In the genomic region with DNA sequence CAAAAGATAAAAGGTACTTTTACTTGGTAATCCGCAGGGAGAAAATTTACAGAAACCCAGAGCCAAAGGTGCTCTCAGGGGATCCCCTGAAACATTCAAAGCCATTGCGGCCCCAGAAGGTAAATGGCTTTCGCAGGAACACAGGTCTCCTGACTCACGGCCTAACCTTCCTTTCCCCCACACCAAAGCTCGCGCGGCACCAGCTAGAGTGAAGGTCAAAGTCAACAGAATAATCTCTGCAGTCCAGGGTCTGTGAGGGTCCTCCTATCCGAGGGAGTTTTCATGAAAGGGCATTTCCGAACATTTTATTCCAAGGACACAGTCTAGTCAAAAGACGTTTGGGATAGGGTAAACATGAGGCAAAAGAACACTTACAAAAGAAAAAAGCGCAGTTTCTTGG, we compare ENCODE assay signal across 7 cellular contexts. TPM values are rescaled to one million over a fixed set of nuclear protein-coding genes. Genes with fewer than 3 reads are reported as not detected.
DNase-seq lines count a peak whose midpoint lies in the region; ATAC-seq and TF ChIP-seq lines count a peak whose summit lies in the region.

No MANE protein-coding gene starts in this region.

- POLR2A ChIA-PET in GM10248 (lab: Yijun Ruan, JAX) = no interaction called here

- TF ChIP-seq EP300 in suprapubic skin (IDR thresholded peaks at IDR 0.05) = no peak

- DNase-seq in astrocyte of the spinal cord (ENCODE audit: low read depth, low spot score) (no peak), suprapubic skin (ENCODE audit: low spot score in 2 of 2) (no peak), GM10248 (ENCODE audit: extremely low spot score) (no peak)
- no peak for DNase-seq in activated naive CD4-positive, alpha-beta T cell treated with anti-CD3 and anti-CD28 coated beads, Interleukin-2, amount 50 U/mL, for 72 hours (ENCODE audit: low spot score in 2 of 2)

- CTCF ChIA-PET in GM10248 (lab: Yijun Ruan, JAX) = interaction anchor here (0.7 to 3.3 kb wide), 19 partner anchors 14 to 217 kb away, joined by 3 to 16 read pairs (median 5); a partner anchor contains a TSS

- TF ChIP-seq POLR2A in suprapubic skin (IDR thresholded peaks at IDR 0.05) = no peak

- H3K27ac Mint-ChIP-seq in activated naive CD4-positive, alpha-beta T cell treated with anti-CD3 and anti-CD28 coated beads, Interleukin-2, amount 50 U/mL, for 72 hours = no peak overlapping the region

- ATAC-seq in HG03025 (IDR thresholded peaks at IDR 0.05; ENCODE audit: low FRiP score, unreplicated experiment) = no peak
- ATAC-seq in activated naive CD4-positive, alpha-beta T cell treated with anti-CD3 and anti-CD28 coated beads, Interleukin-2, amount 50 U/mL, for 72 hours = no peak

- no peaks in the 10 kb centered on the region for H3K9me3 ChIP-seq in HUES64 (ENCODE audit: insufficient read depth, low read depth, low read length)
- no peaks in the 10 kb centered on the region for H3K9me3 ChIP-seq in suprapubic skin

- no peak for TF ChIP-seq CTCF in astrocyte of the spinal cord (IDR thresholded peaks at IDR 0.05; ENCODE audit: low read depth, low read length)
- no peak for TF ChIP-seq CTCF in suprapubic skin (IDR thresholded peaks at IDR 0.05)
- no peak for TF ChIP-seq CTCF in GM10248 (IDR thresholded peaks at IDR 0.05; ENCODE audit: control extremely low read depth, extremely low read depth, low read depth, missing control alignments)

- in situ Hi-C loops in astrocyte of the spinal cord (cut with HindIII; ENCODE audit: low sequenced_read_pairs) = no loop called here

- 9% methylated on average over 11 of the region's 11 CpGs for WGBS in HUES64
- WGBS in suprapubic skin = 42% methylated on average over 11 of the region's 11 CpGs

- H3K27ac ChIP-seq in HUES64 (ENCODE audit: low read depth, low read length) (peak overlapping the region; percentile 28; the same call in 1 of the 2 replicates), layer of hippocampus (ENCODE audit: low read depth, low read length) (peak overlapping the region; percentile 64), suprapubic skin (peak overlapping the region; percentile 71)

- H3K4me3 ChIP-seq in HUES64 (ENCODE audit: low read length) (peak overlapping the region; percentile 79), astrocyte of the spinal cord (ENCODE audit: low read depth, low read length) (peak overlapping the region; percentile 47), suprapubic skin (peak overlapping the region; percentile 73)

- H3K36me3 Mint-ChIP-seq in activated naive CD4-positive, alpha-beta T cell treated with anti-CD3 and anti-CD28 coated beads, Interleukin-2, amount 50 U/mL, for 72 hours = peaks cover 0 to 5% of the 10 kb centered on the region in 2 donors

- peaks cover 0 to under 1% of the 10 kb centered on the region in 2 donors for H3K9me3 Mint-ChIP-seq in activated naive CD4-positive, alpha-beta T cell treated with anti-CD3 and anti-CD28 coated beads, Interleukin-2, amount 50 U/mL, for 72 hours

- H3K4me1 ChIP-seq in HUES64 (ENCODE audit: insufficient read depth, low read length) = peaks cover 36% of the 10 kb centered on the region
- peaks cover 22% of the 10 kb centered on the region for H3K4me1 ChIP-seq in suprapubic skin

- H3K27me3 ChIP-seq in HUES64 (ENCODE audit: insufficient read depth, low read length) (peaks cover 27% of the 10 kb centered on the region), layer of hippocampus (ENCODE audit: control insufficient read depth, insufficient read depth, low read length) (no peaks in the 10 kb centered on the region), suprapubic skin (no peaks in the 10 kb centered on the region)

- H3K36me3 ChIP-seq in HUES64 (ENCODE audit: insufficient read depth, low read length) = no peaks in the 10 kb centered on the region
- no peaks in the 10 kb centered on the region for H3K36me3 ChIP-seq in suprapubic skin

- H3K9ac ChIP-seq in HUES64 (ENCODE audit: low read depth, low read length) = peak overlapping the region; percentile 71

RNA-seq across cellular contexts. Expression of a gene that starts 0.6 kb away (rescaled TPM):
- 3.8 TPM for polyA plus RNA-seq in HUES64 (2013, experiment 1 of 2)
- 4.6 TPM for polyA plus RNA-seq in HUES64 (2013, experiment 2 of 2)
- total RNA-seq in suprapubic skin = 10 to 100 TPM in 1 of 4 donors, 1 to 10 TPM in 3; 2.9 to 13.2 (median 3.9) TPM
- total RNA-seq in activated naive CD4-positive, alpha-beta T cell treated with anti-CD3 and anti-CD28 coated beads, Interleukin-2, amount 50 U/mL, for 72 hours = not detected

RNA-seq across cellular contexts. Expression of a gene that starts 34.0 kb away (rescaled TPM):
- 2.4 TPM for polyA plus RNA-seq in HUES64 (2013, experiment 1 of 2)
- polyA plus RNA-seq in HUES64 (2013, experiment 2 of 2) = 1.3 TPM
- 1 to 10 TPM; 1.3 to 9.8 (median 4.7) TPM for total RNA-seq in suprapubic skin
- under 1 TPM; 0.23 to 0.39 TPM for total RNA-seq in activated naive CD4-positive, alpha-beta T cell treated with anti-CD3 and anti-CD28 coated beads, Interleukin-2, amount 50 U/mL, for 72 hours

RNA-seq across cellular contexts. Expression of a gene that starts 56.7 kb away (rescaled TPM):
- polyA plus RNA-seq in HUES64 (2013, experiment 1 of 2) = 6.9 TPM
- 5.3 TPM for polyA plus RNA-seq in HUES64 (2013, experiment 2 of 2)
- 1 to 10 TPM; 1.5 to 6.0 (median 3.1) TPM for total RNA-seq in suprapubic skin
- total RNA-seq in activated naive CD4-positive, alpha-beta T cell treated with anti-CD3 and anti-CD28 coated beads, Interleukin-2, amount 50 U/mL, for 72 hours = 1 to 10 TPM in 1 of 2 donors, under 1 TPM in 1; 0.30 to 2.6 TPM
